In the genomic region with DNA sequence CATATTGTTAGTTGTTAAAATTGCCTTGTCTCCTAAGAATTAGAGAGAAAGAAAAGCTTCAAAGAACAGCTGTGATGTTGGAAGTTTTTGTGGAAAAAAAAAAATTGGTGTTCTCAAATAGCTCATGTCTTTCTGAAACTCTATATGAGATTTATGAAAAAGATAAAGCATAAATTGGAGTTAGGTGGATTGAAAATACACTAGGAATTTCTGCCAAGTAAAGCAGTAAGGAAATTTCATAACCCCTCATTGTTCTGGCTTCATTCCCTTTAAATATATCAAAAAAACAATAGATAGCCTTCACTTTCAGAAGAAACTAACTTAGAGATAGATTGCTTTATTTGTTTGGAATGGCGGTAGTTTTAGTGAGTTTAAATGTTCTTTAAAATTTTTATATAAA, we compare ENCODE assay signal across 28 cellular contexts.
"Had no signal": no experiment of that assay in that cellular context is flagged by ENCODE, and none has a peak within 500 bp of the region (broad histone marks: within the 10 kb centered on the region; RNA-seq: fewer than 3 reads in every experiment).

No MANE protein-coding gene starts in this region.

- ATAC-seq: activated CD4-positive, CD25-positive, alpha-beta regulatory T cell treated with anti-CD3 and anti-CD28 coated beads, Interleukin-2, amount 50 U/mL, for 24 hours; activated CD8-positive, alpha-beta T cell treated with anti-CD3 and anti-CD28 coated beads for 36 hours; activated T-cell treated with anti-CD3 and anti-CD28 coated beads, Interleukin-2, amount 50 U/mL, for 4 hours; activated T-helper 17 cell treated with anti-CD3 and anti-CD28 coated beads, Interleukin-2, amount 50 U/mL, for 72 hours; body of pancreas; esophagus mucosa; gastrocnemius medialis; heart left ventricle had no signal

- H3K4me1 ChIP-seq: adrenal gland, body of pancreas, gastrocnemius medialis had no signal

- FAIRE-seq: colon had no signal

- H3K27me3 ChIP-seq: adrenal gland, body of pancreas, gastrocnemius medialis, heart left ventricle had no signal

- H3K9me3 ChIP-seq: adrenal gland, body of pancreas, gastrocnemius medialis, heart left ventricle had no signal

- H3K36me3 ChIP-seq: adrenal gland, gastrocnemius medialis, heart left ventricle, WERI-Rb-1 had no signal

- H3K4me3 ChIP-seq: adrenal gland, body of pancreas, gastrocnemius medialis, heart left ventricle had no signal

- H3K27ac ChIP-seq: adrenal gland, body of pancreas, gastrocnemius medialis, heart left ventricle, WERI-Rb-1 had no signal

- DNase-seq: activated B cell treated with CpG ODN at 0.5 μM for 24 hours; activated CD4-positive, alpha-beta T cell treated with anti-CD3 and anti-CD28 coated beads for 48 hours; activated CD4-positive, alpha-beta T cell treated with anti-CD3 and anti-CD28 coated beads, Interleukin-2, amount 50 U/mL, for 1 hour; activated CD4-positive, alpha-beta T cell treated with anti-CD3 and anti-CD28 coated beads, Interleukin-2, amount 50 U/mL, for 48 hours; activated CD8-positive, alpha-beta memory T cell treated with anti-CD3 and anti-CD28 coated beads for 24 hours; activated CD8-positive, alpha-beta T cell treated with anti-CD3 and anti-CD28 coated beads for 36 hours; activated effector memory CD4-positive, alpha-beta T cell treated with Interleukin-2 at 50 U/mL for 16 hours; activated gamma-delta T cell treated with Interleukin-2 at 50 U/mL for 16 hours; activated naive CD4-positive, alpha-beta T cell treated with anti-CD3 and anti-CD28 coated beads, Interleukin-2, amount 50 U/mL, for 16 hours; activated naive CD4-positive, alpha-beta T cell treated with Interleukin-2 at 50 U/mL for 16 hours; activated T-cell treated with anti-CD3 and anti-CD28 coated beads, Interleukin-2, amount 50 U/mL, for 4 hours; adrenal gland; amygdala; aorta; body of pancreas; caudate nucleus; cortex of kidney; effector CD8-positive, alpha-beta T cell; foreskin fibroblast; gastrocnemius medialis; glutamatergic neuron; heart left ventricle; T-helper 9 cell; WERI-Rb-1 had no signal
